26 cellular contexts compared by ENCODE assay signal in the genomic region with DNA sequence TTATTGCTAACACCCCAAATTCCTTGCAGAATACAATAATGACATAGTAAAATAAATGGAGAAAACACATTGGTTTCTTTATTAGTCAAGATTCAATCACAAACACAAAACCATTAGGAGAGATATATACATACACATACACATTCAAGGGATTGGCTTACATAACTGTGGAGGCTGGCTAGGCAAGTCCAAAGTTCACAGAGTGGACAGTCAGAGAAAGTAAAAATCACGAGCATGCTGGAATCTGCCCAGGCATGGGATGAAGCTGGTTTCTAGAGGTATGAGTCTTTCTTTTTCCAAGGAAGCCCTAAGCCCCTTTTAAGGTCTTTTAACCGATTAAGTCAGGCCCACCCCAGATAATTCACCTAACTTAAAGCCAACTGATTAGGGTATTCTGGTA. TPM values are rescaled to one million over a fixed set of nuclear protein-coding genes. Genes with fewer than 3 reads are reported as not detected.
DNase-seq lines count a peak whose midpoint lies in the region; FAIRE-seq and TF ChIP-seq lines count a peak whose summit lies in the region.
"Had no signal": no experiment of that assay in that cellular context is flagged by ENCODE, and none has a peak within 500 bp of the region (broad histone marks: within the 10 kb centered on the region; RNA-seq: fewer than 3 reads in every experiment).

No MANE protein-coding gene starts in this region.

- H3K9me3 ChIP-seq in hepatocyte (ENCODE audit: low read depth) (no peaks in the 10 kb centered on the region), liver (ENCODE audit: control insufficient read depth in 4 of 4, low read length in 3 of 4) (no peaks in the 10 kb centered on the region), small intestine (ENCODE audit: control insufficient read depth, low read depth) (no peaks in the 10 kb centered on the region)
- H3K9me3 ChIP-seq: BE2C; BLaER1 treated with 17β-estradiol and CSF1 and Interleukin-3, amounts not matched to agents 10 nM and 100 nM had no signal

- WGBS in hepatocyte (ENCODE audit: low lambda C conversion rate, missing lambda C conversion rate) = 62% methylated on average over 2 of the region's 2 CpGs
- WGBS in liver = 62% methylated on average over 2 of the region's 2 CpGs
- WGBS in small intestine, 3 donors = 50 to 71% (median 61%) methylated on average over 2 of the region's 2 CpGs

- H3K4me1 ChIP-seq in hepatocyte (ENCODE audit: insufficient read depth) = no peaks in the 10 kb centered on the region
- H3K4me1 ChIP-seq in liver (ENCODE audit: control insufficient read depth in 4 of 4, insufficient read depth in 4 of 4, low read length in 3 of 4) = no peaks in the 10 kb centered on the region
- no peaks in the 10 kb centered on the region for H3K4me1 ChIP-seq in small intestine (ENCODE audit: control insufficient read depth in 2 of 2, insufficient read depth in 1 of 2, low read depth in 1 of 2, low read length in 1 of 2)
- H3K4me1 ChIP-seq: BE2C; BLaER1 treated with 17β-estradiol and CSF1 and Interleukin-3, amounts not matched to agents 10 nM and 100 nM had no signal

- H3K27ac ChIP-seq in hepatocyte = no peak overlapping the region
- no peak overlapping the region for H3K27ac ChIP-seq in liver (ENCODE audit: low read depth in 1 of 2, low read length in 2 of 2)
- no peak overlapping the region for H3K27ac ChIP-seq in small intestine (ENCODE audit: low read depth in 1 of 2, low read length in 1 of 2)
- H3K27ac ChIP-seq: 22Rv1; BLaER1 treated with 17β-estradiol and CSF1 and Interleukin-3, amounts not matched to agents 10 nM and 100 nM; GM23248 had no signal

- no peak for TF ChIP-seq CTCF in hepatocyte (IDR thresholded peaks at IDR 0.05; ENCODE audit: poor library complexity)
- no peak for TF ChIP-seq CTCF in liver (IDR thresholded peaks at IDR 0.05; ENCODE audit: low read depth, low read length, missing input control)

- no peak overlapping the region for H3K4me2 ChIP-seq in hepatocyte
- H3K4me2 ChIP-seq: BLaER1 treated with 17β-estradiol and CSF1 and Interleukin-3, amounts not matched to agents 10 nM and 100 nM had no signal

- no peaks in the 10 kb centered on the region for H3K79me2 ChIP-seq in hepatocyte

- H3K36me3 ChIP-seq in hepatocyte (replicated peaks; ENCODE audit: insufficient read depth, low read depth) (no peaks in the 10 kb centered on the region), liver (ENCODE audit: control insufficient read depth in 4 of 4, insufficient read depth in 3 of 4, low read depth in 1 of 4, low read length in 3 of 4) (no peaks in the 10 kb centered on the region), small intestine (ENCODE audit: control insufficient read depth in 2 of 2, insufficient read depth in 2 of 2, low read length in 2 of 2) (no peaks in the 10 kb centered on the region)
- H3K36me3 ChIP-seq: BE2C had no signal

- no peak overlapping the region for H3K4me3 ChIP-seq in hepatocyte
- no peak overlapping the region for H3K4me3 ChIP-seq in liver (ENCODE audit: low read depth in 1 of 3, low read length in 3 of 3)
- no peak overlapping the region for H3K4me3 ChIP-seq in small intestine (ENCODE audit: low read depth in 1 of 2, low read length in 2 of 2)
- H3K4me3 ChIP-seq: BLaER1 treated with 17β-estradiol and CSF1 and Interleukin-3, amounts not matched to agents 10 nM and 100 nM; GM23248 had no signal

- no peak overlapping the region for H2AFZ ChIP-seq in hepatocyte
- H2AFZ ChIP-seq: GM23248 had no signal

- H3K9me2 ChIP-seq in hepatocyte (replicated peaks; ENCODE audit: insufficient read depth) = no peaks in the 10 kb centered on the region

- no peak for FAIRE-seq in small intestine (lab: Jason Lieb, UNC)
- FAIRE-seq: A204.1, D721Med, GM12891, H1 had no signal

- TF ChIP-seq RAD21 in liver (IDR thresholded peaks at IDR 0.05) = no peak

- peak; percentile 6 for DNase-seq in HuH-7 (ENCODE audit: low spot score)
- peak; percentile 20 for DNase-seq in hepatocyte (ENCODE audit: low spot score)
- peak; percentile 12 for DNase-seq in small intestine
- DNase-seq in GM03348 (ENCODE audit: low spot score) = no peak
- DNase-seq in NAMALWA (ENCODE audit: low spot score) = no peak
- no peak for DNase-seq in NCI-H128 (lab: John Stamatoyannopoulos, UW; ENCODE audit: unreplicated experiment)
- DNase-seq: AML-193; BE2C; CD4-positive, alpha-beta T cell; CD8-positive, alpha-beta memory T cell; DMS 273 treated with DMSO at 0.1 percent for 48 hours; DMS79; EL; GDM1; GM23248; H7; HCEC 1CT had no signal

- no peak overlapping the region for H3K9ac ChIP-seq in liver (ENCODE audit: low read depth in 1 of 2, low read length in 2 of 2)
- H3K9ac ChIP-seq: BLaER1 treated with 17β-estradiol and CSF1 and Interleukin-3, amounts not matched to agents 10 nM and 100 nM; GM23248 had no signal

- no peaks in the 10 kb centered on the region for H4K20me1 ChIP-seq in hepatocyte (ENCODE audit: insufficient read depth, poor library complexity, severe bottlenecking)
- H4K20me1 ChIP-seq: BLaER1 treated with 17β-estradiol and CSF1 and Interleukin-3, amounts not matched to agents 10 nM and 100 nM had no signal

- H3K27me3 ChIP-seq in hepatocyte = no peaks in the 10 kb centered on the region
- peaks cover 0 to 5% (median 0%) of the 10 kb centered on the region in 4 donors for H3K27me3 ChIP-seq in liver (ENCODE audit: control insufficient read depth in 4 of 4, insufficient read depth in 4 of 4, low read length in 3 of 4)
- H3K27me3 ChIP-seq in small intestine (ENCODE audit: control insufficient read depth in 2 of 2, insufficient read depth in 2 of 2, low read length in 2 of 2) = no peaks in the 10 kb centered on the region
- H3K27me3 ChIP-seq: BE2C; BLaER1 treated with 17β-estradiol and CSF1 and Interleukin-3, amounts not matched to agents 10 nM and 100 nM had no signal

TF ChIP-seq in liver, 16 proteins besides CTCF, POLR2A, EP300 and RAD21:
- TF ChIP-seq HNF4A (conservative IDR thresholded peaks at IDR 0.05) (peak; percentile 72 to 77), HNF4G (IDR thresholded peaks at IDR 0.05) (peak; percentile 52), NR2F2 (IDR thresholded peaks at IDR 0.05) (no peak)

RNA-seq across cellular contexts. Expression of a gene that starts 13.6 kb away (rescaled TPM):
- total RNA-seq in hepatocyte (not detected in 2 replicates), liver (not detected)
- polyA plus RNA-seq in hepatocyte (not detected in 2 replicates), liver (not detected), small intestine (under 1 TPM in 1 of 3 donors, not detected in 2; 0.03 TPM)
- total RNA-seq: CD8-positive, alpha-beta memory T cell; GM23248; H1; H7 had no signal
- polyA plus RNA-seq: AG04450; CD14-positive monocyte; CD8-positive, alpha-beta memory T cell; GM23248 had no signal

RNA-seq across cellular contexts. Expression of a gene that starts 31.4 kb away (rescaled TPM):
- not detected in 2 replicates for total RNA-seq in hepatocyte
- not detected in 2 replicates for polyA plus RNA-seq in hepatocyte
- under 1 TPM in 1 of 2 donors, not detected in 1; 0.14 TPM for total RNA-seq in liver
- not detected for polyA plus RNA-seq in liver
- under 1 TPM in 1 of 3 donors, not detected in 2; 0.06 TPM for polyA plus RNA-seq in small intestine
- total RNA-seq: H1, H7 had no signal
- polyA plus RNA-seq: AG04450, GM23248 had no signal

RNA-seq across cellular contexts. Expression of a gene that starts 33.0 kb away (rescaled TPM):
- 15.4 TPM in 2 replicates for total RNA-seq in hepatocyte
- polyA plus RNA-seq in hepatocyte = 9.3 and 10.4 TPM in 2 replicates
- 10 to 100 TPM; 11.5 to 21.6 TPM for total RNA-seq in liver
- 1 to 10 TPM; 3.6 to 7.6 TPM for polyA plus RNA-seq in liver
- 10 to 100 TPM in 2 of 3 donors, 1 to 10 TPM in 1; 7.4 to 19.2 (median 10.3) TPM for polyA plus RNA-seq in small intestine

RNA-seq across cellular contexts. Expression of a gene that starts 37.7 kb away (rescaled TPM):
- total RNA-seq in hepatocyte = 30.1 and 37.0 TPM in 2 replicates
- polyA plus RNA-seq in hepatocyte = 14.2 and 19.6 TPM in 2 replicates
- 10 to 100 TPM; 16.3 to 20.2 TPM for total RNA-seq in liver
- polyA plus RNA-seq in liver = 1 to 10 TPM; 7.8 to 9.9 TPM
- 10 to 100 TPM in 2 of 3 donors, 1 to 10 TPM in 1; 6.5 to 12.5 (median 10.4) TPM for polyA plus RNA-seq in small intestine

Comparison
In these comparisons a context has a peak if more than half of its experiments do, and no peak if none do; other contexts are left out.
1. DNase-seq: peak in HuH-7 (single experiment), hepatocyte (single experiment) and small intestine (single experiment); none in GM03348 (single experiment), NAMALWA (single experiment) and NCI-H128 (single experiment).